In the genomic region with DNA sequence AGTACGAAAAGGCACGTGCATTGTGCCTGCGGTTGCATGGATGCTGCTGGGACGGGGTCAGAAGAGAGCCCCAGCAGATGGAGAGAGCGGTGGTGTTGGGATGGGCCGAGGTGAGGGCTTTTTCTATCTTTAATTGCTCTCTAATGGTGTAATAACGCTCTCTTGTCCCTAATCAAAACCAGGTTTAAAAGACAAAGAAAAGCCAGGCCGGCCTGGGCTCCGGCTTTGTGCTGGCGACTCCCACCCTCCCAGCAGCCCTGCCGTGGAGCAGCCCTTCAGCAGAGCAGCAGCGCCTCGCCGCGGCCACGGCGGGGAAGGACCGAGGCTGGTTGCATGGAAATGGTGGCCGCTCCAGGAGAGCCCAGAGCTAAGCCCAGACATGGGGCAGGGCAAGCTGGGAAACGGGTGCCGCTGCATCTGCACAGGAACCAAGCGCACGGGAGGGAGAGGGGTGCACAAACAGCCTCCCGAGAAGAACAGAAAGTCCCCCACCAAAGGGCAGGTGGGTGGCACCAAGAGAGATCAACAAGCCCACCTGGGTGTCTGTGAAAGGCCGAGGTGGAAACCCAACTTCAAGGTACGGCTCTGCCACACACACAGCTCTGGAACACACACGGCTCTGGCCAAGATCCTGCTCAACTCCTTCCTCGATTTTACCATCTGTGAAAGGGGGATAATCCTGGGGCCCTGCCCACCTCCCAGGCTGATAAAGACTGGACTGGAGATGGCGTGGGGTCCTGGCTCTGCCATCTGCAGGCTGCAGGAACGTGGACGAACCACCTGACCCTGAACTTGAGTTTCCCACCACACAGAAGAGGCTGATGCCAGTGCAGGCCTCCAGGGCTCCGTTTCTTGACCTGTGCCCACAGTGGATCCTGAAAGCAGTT, we compare ENCODE assay signal across 8 cellular contexts. TPM values are rescaled to one million over a fixed set of nuclear protein-coding genes. Genes with fewer than 3 reads are reported as not detected.
DNase-seq lines count a peak whose midpoint lies in the region; ATAC-seq, FAIRE-seq and TF ChIP-seq lines count a peak whose summit lies in the region.

No MANE protein-coding gene starts in this region.

- H3K4me3 Mint-ChIP-seq in CD14-positive monocyte = no peak overlapping the region
- no peak overlapping the region for H3K4me3 Mint-ChIP-seq in neural progenitor cell

- intact Hi-C loops in CD14-positive monocyte (cut with micrococcal nuclease) = loop anchor here in 1 of 2 donors (5.0 kb wide), 1 partner anchor 239 kb away; no protein-coding TSS in a partner anchor

- peaks cover 69 to 88% of the 10 kb centered on the region in 2 donors for H3K36me3 Mint-ChIP-seq in CD14-positive monocyte
- peaks cover 4% of the 10 kb centered on the region for H3K36me3 Mint-ChIP-seq in neural progenitor cell

- H3K4me2 ChIP-seq in neural progenitor cell = peak overlapping the region; percentile 10

- no peaks in the 10 kb centered on the region for H3K27me3 Mint-ChIP-seq in CD14-positive monocyte (ENCODE audit: low read depth in 3 of 3)
- peaks cover 5% of the 10 kb centered on the region for H3K27me3 Mint-ChIP-seq in neural progenitor cell (ENCODE audit: insufficient read depth, low read depth)

- H3K4me3 ChIP-seq in neural progenitor cell = no peak overlapping the region

- no peak overlapping the region for H3K27ac ChIP-seq in neural progenitor cell

- H3K9me3 Mint-ChIP-seq in CD14-positive monocyte (no peaks in the 10 kb centered on the region), neural progenitor cell (no peaks in the 10 kb centered on the region)

- H3K27me3 ChIP-seq in neural progenitor cell = no peaks in the 10 kb centered on the region

- no peaks in the 10 kb centered on the region for H3K36me3 ChIP-seq in neural progenitor cell

- no peaks in the 10 kb centered on the region for H3K9me3 ChIP-seq in neural progenitor cell (ENCODE audit: low read depth)

- H4K20me1 ChIP-seq in neural progenitor cell (ENCODE audit: low read depth) = no peaks in the 10 kb centered on the region

- H3K27ac Mint-ChIP-seq in CD14-positive monocyte = peak overlapping the region in 1 of 7 donors; percentile 83
- peak overlapping the region; percentile 79 for H3K27ac Mint-ChIP-seq in neural progenitor cell

- ATAC-seq in HG03439 (IDR thresholded peaks at IDR 0.05; ENCODE audit: unreplicated experiment) = peak; percentile 56

- FAIRE-seq in GM19239 (lab: Jason Lieb, UNC) (peak; percentile 95), urothelium cell line (lab: Jason Lieb, UNC) (no peak)

- H2AFZ ChIP-seq in neural progenitor cell (replicated peaks) = peak overlapping the region; percentile 27

- peaks cover 6% of the 10 kb centered on the region for H3K4me1 ChIP-seq in neural progenitor cell

- no peaks in the 10 kb centered on the region for H3F3A ChIP-seq in neural progenitor cell (ENCODE audit: low read depth)

- H3K9ac ChIP-seq in neural progenitor cell = no peak overlapping the region

- no peaks in the 10 kb centered on the region for H3K79me2 ChIP-seq in neural progenitor cell (ENCODE audit: low read depth)

- TF ChIP-seq CTCF in CD14-positive monocyte (IDR thresholded peaks at IDR 0.05) (peak; percentile 76), neural progenitor cell (IDR thresholded peaks at IDR 0.05) (peak; percentile 99)

- H3K4me1 Mint-ChIP-seq in CD14-positive monocyte (no peaks in the 10 kb centered on the region), neural progenitor cell (peaks cover 18% of the 10 kb centered on the region)

- DNase-seq in CD14-positive monocyte (ENCODE audit: low spot score) (no peak), GM19239 (ENCODE audit: insufficient read length, low spot score) (peak; percentile 90), NCI-H774 (lab: John Stamatoyannopoulos, UW) (peak; percentile 67), foreskin melanocyte (peak; percentile 53), neural progenitor cell (ENCODE audit: low spot score) (peak; percentile 92), urothelium cell line (ENCODE audit: low spot score) (peak; percentile 88)
- peak; percentile 74 to 82 for DNase-seq in activated T-cell treated with anti-CD3 and anti-CD28 coated beads, Interleukin-2, amount 50 U/mL, for 48 hours

RNA-seq across cellular contexts. Expression of a gene that starts 15.0 kb away (rescaled TPM):
- polyA plus RNA-seq in CD14-positive monocyte = 10 to 100 TPM; 45.4 to 48.9 TPM
- total RNA-seq in neural progenitor cell (ENCODE audit: low replicate concordance) = 10.0 and 19.5 TPM in 2 replicates

RNA-seq across cellular contexts. Expression of a gene that starts 31.0 kb away (rescaled TPM):
- polyA plus RNA-seq in CD14-positive monocyte = not detected
- not detected in 2 replicates for total RNA-seq in neural progenitor cell (ENCODE audit: low replicate concordance)
